ENCODE assay signal across 19 cellular contexts in the genomic region with DNA sequence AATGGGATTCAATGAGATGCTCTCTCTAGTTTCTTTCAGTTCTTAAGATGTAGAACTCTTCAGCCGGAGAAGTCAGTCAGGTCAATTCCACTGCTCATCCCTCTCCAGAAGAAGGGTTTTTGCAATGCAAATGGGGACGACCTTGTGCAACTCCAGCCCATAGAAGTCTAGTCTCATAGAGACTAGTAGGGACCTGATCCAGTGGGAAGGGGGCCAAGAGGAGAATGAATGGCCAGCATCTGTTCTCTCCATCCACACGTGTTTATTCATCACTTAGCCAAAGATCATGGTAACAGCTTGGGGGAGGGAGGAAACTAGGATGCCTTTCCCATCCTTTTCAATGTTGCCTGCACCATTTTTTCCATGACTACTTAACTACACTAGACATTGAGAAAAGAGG.
"Had no signal": no experiment of that assay in that cellular context is flagged by ENCODE, and none has a peak within 500 bp of the region (broad histone marks: within the 10 kb centered on the region; RNA-seq: fewer than 3 reads in every experiment).

No MANE protein-coding gene starts in this region.

- H3K27ac ChIP-seq: colonic mucosa, epithelial cell of prostate, lower lobe of right lung, pancreas, right lobe of liver, suprapubic skin, transverse colon, upper lobe of right lung, vagina had no signal

- ATAC-seq: esophagus mucosa, left ventricle myocardium superior, lower lobe of right lung, pancreas, right lobe of liver, upper lobe of right lung had no signal

- DNase-seq: colonic mucosa; effector CD8-positive, alpha-beta T cell; endodermal cell; left ventricle myocardium superior; lower lobe of right lung; nephron progenitor cell; pancreas; right lobe of liver; small intestine; stimulated activated CD4-positive, alpha-beta T cell treated with anti-CD3 and anti-CD28 coated beads, Interleukin-15, amount 100 ng/mL, for 24 hours; stimulated activated CD4-positive, alpha-beta T cell treated with anti-CD3 and anti-CD28 coated beads, Interleukin-2, amount 100 ng/mL, for 48 hours; stimulated activated naive CD4-positive, alpha-beta T cell; stimulated activated naive CD8-positive, alpha-beta T cell treated with anti-CD3 and anti-CD28 coated beads, Interleukin-15, amount 100 ng/mL, for 72 hours; transverse colon; upper lobe of right lung had no signal

- H3K4me3 ChIP-seq: colonic mucosa, lower lobe of right lung, pancreas, right lobe of liver, suprapubic skin, transverse colon, upper lobe of right lung, vagina had no signal

- H3K27me3 ChIP-seq: colonic mucosa, pancreas, right lobe of liver, suprapubic skin, transverse colon, upper lobe of right lung, vagina had no signal

- H3K4me1 ChIP-seq: colonic mucosa, lower lobe of right lung, pancreas, right lobe of liver, suprapubic skin, transverse colon, upper lobe of right lung, vagina had no signal

- H3K36me3 ChIP-seq: colonic mucosa, lower lobe of right lung, pancreas, right lobe of liver, transverse colon, upper lobe of right lung, vagina had no signal

- H3K9me3 ChIP-seq: colonic mucosa, lower lobe of right lung, pancreas, right lobe of liver, suprapubic skin, transverse colon, upper lobe of right lung, vagina had no signal
